ENCODE assay signal across 18 cellular contexts in genomic region chr1:4653328-4653660, GRCh38.
DNase-seq lines count a peak whose midpoint lies in the region; ATAC-seq and TF ChIP-seq lines count a peak whose summit lies in the region.
"Had no signal": no experiment of that assay in that cellular context is flagged by ENCODE, and none has a peak within 500 bp of the region (broad histone marks: within the 10 kb centered on the region; RNA-seq: fewer than 3 reads in every experiment).

No MANE protein-coding gene starts in this region.

- H3K9me3 ChIP-seq in iPS-20b (ENCODE audit: insufficient read depth, low read depth, low read length) = no peaks in the 10 kb centered on the region
- H3K9me3 ChIP-seq: colonic mucosa, gastrocnemius medialis, suprapubic skin, vagina had no signal

- peaks cover 80% of the 10 kb centered on the region for H3K27me3 ChIP-seq in iPS-20b (ENCODE audit: insufficient read depth, low read length)
- H3K27me3 ChIP-seq: vagina had no signal

- H3K4me3 ChIP-seq in iPS-20b (ENCODE audit: low read length) = peak overlapping the region; percentile 41; the same call in 1 of the 2 replicates
- H3K4me3 ChIP-seq: colonic mucosa, gastrocnemius medialis, GM23248, lung, suprapubic skin had no signal

- H3K27ac ChIP-seq in iPS-20b (ENCODE audit: low read length) = no peak overlapping the region
- H3K27ac ChIP-seq in substantia nigra (ENCODE audit: low read depth, low read length, poor library complexity, severe bottlenecking) = peak overlapping the region; percentile 21
- H3K27ac ChIP-seq: colonic mucosa, gastrocnemius medialis, GM23248, suprapubic skin, vagina had no signal

- TF ChIP-seq CTCF in GM20000 (IDR thresholded peaks at IDR 0.05; ENCODE audit: extremely low read depth, missing control alignments) = no peak

- no peak overlapping the region for H3K9ac ChIP-seq in iPS-20b (ENCODE audit: low read depth, low read length)
- H3K9ac ChIP-seq: GM23248 had no signal

- no peaks in the 10 kb centered on the region for H3K36me3 ChIP-seq in iPS-20b (ENCODE audit: insufficient read depth, low read depth, low read length)
- H3K36me3 ChIP-seq: colonic mucosa, gastrocnemius medialis, suprapubic skin, vagina had no signal

- peaks cover 32% of the 10 kb centered on the region for H3K4me1 ChIP-seq in iPS-20b (ENCODE audit: insufficient read depth, low read length)
- H3K4me1 ChIP-seq: colonic mucosa, gastrocnemius medialis had no signal

- ATAC-seq in GM19328 (IDR thresholded peaks at IDR 0.05; ENCODE audit: unreplicated experiment) = no peak
- ATAC-seq: gastrocnemius medialis had no signal

- DNase-seq in GM20000 (ENCODE audit: low spot score) (peak; percentile 38), RPMI8226 (peak; percentile 17), substantia nigra (lab: John Stamatoyannopoulos, UW) (no peak), DMS79 (lab: John Stamatoyannopoulos, UW) (no peak), activated gamma-delta T cell (lab: John Stamatoyannopoulos, UW) (no peak)
- DNase-seq: activated CD4-positive, alpha-beta memory T cell treated with anti-CD3 and anti-CD28 coated beads, Interleukin-2, amount 10 ng/mL, durations not matched to agents 7 days and 5 days; colonic mucosa; gastrocnemius medialis; NCI-H1417 treated with DMSO at 0.1 percent for 48 hours; NCI-H2081 treated with DMSO at 0.1 percent for 48 hours; occipital lobe; small intestine had no signal

Comparison
In these comparisons a context has a peak if more than half of its experiments do, and no peak if none do; other contexts are left out.
1. DNase-seq: peak in GM20000 (single experiment) and RPMI8226 (single experiment); none in substantia nigra (0 of 49), DMS79 (single experiment) and activated gamma-delta T cell (single experiment).